In the genomic region with DNA sequence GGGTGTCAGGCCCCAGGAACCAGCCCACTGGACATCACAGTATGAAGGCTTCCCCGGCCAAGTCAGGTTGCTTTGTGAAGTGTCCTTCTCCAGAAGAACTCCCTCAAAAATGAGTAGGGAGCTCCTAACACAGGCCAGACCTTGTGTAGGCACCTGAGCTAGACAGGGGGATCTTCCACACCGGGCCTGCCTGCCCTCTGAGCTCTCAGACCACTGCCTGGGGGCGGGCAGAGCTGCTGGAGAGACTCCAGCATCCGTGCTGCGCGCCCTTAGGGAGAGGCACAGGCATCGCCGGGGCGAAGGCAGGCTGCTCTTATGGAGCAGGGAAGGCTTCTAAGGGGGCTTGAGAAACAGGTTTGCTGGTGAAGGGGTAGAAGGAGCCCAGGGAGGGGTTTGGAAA, we compare ENCODE assay signal across 16 cellular contexts. TPM values are rescaled to one million over a fixed set of nuclear protein-coding genes. Genes with fewer than 3 reads are reported as not detected.
A peak's percentile ranks its signal among the peaks of the same experiment; 100 is the strongest.
DNase-seq lines count a peak whose midpoint lies in the region; ATAC-seq and TF ChIP-seq lines count a peak whose summit lies in the region.
"Had no signal": no experiment of that assay in that cellular context is flagged by ENCODE, and none has a peak within 500 bp of the region (broad histone marks: within the 10 kb centered on the region; RNA-seq: fewer than 3 reads in every experiment).

No MANE protein-coding gene starts in this region.

- no peak overlapping the region for H3K27ac Mint-ChIP-seq in glutamatergic neuron (ENCODE audit: unreplicated experiment)

- no peaks in the 10 kb centered on the region for H3K36me3 Mint-ChIP-seq in glutamatergic neuron (ENCODE audit: unreplicated experiment)

- DNase-seq in glutamatergic neuron (peak; percentile 51), islet precursor cell (peak; percentile 51), sigmoid colon (peak; percentile 45), NCI-H1930 (lab: John Stamatoyannopoulos, UW) (no peak)
- DNase-seq: COR-L47; NCI-H1105; NCI-H1694 treated with DMSO at 0.1 percent for 48 hours; NK-92 treated with Interleukin-12 subunit alpha and Interleukin-12 subunit beta, amount 100 ng/mL, for 24 hours had no signal

- WGBS in sigmoid colon, 2 donors = 92 to 93% methylated on average over 9 of the region's 9 CpGs

- H3K27ac ChIP-seq in VCaP (peak overlapping the region; percentile 54), sigmoid colon (no peak overlapping the region)
- H3K27ac ChIP-seq: SJSA1 had no signal

- H3K9me3 ChIP-seq in sigmoid colon = no peaks in the 10 kb centered on the region
- H3K9me3 ChIP-seq: SJSA1 had no signal

- no peak for TF ChIP-seq EP300 in sigmoid colon (IDR thresholded peaks at IDR 0.05)

- H3K36me3 ChIP-seq in sigmoid colon = no peaks in the 10 kb centered on the region
- H3K36me3 ChIP-seq: SJSA1 had no signal

- no peak overlapping the region for H3K4me3 ChIP-seq in sigmoid colon
- H3K4me3 ChIP-seq: SJSA1 had no signal

- peaks cover 15% of the 10 kb centered on the region for H3K4me1 Mint-ChIP-seq in glutamatergic neuron (ENCODE audit: low read depth, unreplicated experiment)

- peaks cover 8% of the 10 kb centered on the region for H3K27me3 Mint-ChIP-seq in glutamatergic neuron (ENCODE audit: unreplicated experiment)

- no peak for TF ChIP-seq POLR2A in sigmoid colon (IDR thresholded peaks at IDR 0.05)

- intact Hi-C loops in sigmoid colon (cut with DNase I) = no loop called here

- ATAC-seq in GM21737 (IDR thresholded peaks at IDR 0.05; ENCODE audit: unreplicated experiment) (no peak), HG02623 (IDR thresholded peaks at IDR 0.05; ENCODE audit: unreplicated experiment) (no peak)

- peaks cover 0 to 18% (median 9%) of the 10 kb centered on the region in 4 donors for H3K4me1 ChIP-seq in sigmoid colon

- TF ChIP-seq CTCF in VCaP (conservative IDR thresholded peaks at IDR 0.05) = no peak
- TF ChIP-seq CTCF in glutamatergic neuron (IDR thresholded peaks at IDR 0.05; ENCODE audit: partially characterized antibody, unreplicated experiment) = no peak
- no peak for TF ChIP-seq CTCF in sigmoid colon (IDR thresholded peaks at IDR 0.05)

- H3K27me3 ChIP-seq in sigmoid colon = peaks cover 2 to 12% (median 4%) of the 10 kb centered on the region in 3 donors

- H3K4me3 Mint-ChIP-seq in glutamatergic neuron (ENCODE audit: unreplicated experiment) = no peak overlapping the region

- H3K9me3 Mint-ChIP-seq in glutamatergic neuron (ENCODE audit: unreplicated experiment) = peaks cover 14% of the 10 kb centered on the region

RNA-seq across cellular contexts. Expression of a gene that starts 4.3 kb away (rescaled TPM):
- total RNA-seq in glutamatergic neuron (ENCODE audit: unreplicated experiment) (0.34 TPM), sigmoid colon (1 to 10 TPM; 1.8 to 4.7 (median 2.9) TPM)
- polyA plus RNA-seq in sigmoid colon = under 1 TPM in 2 of 3 donors, not detected in 1; 0.58 to 0.60 TPM
- total RNA-seq: Daoy, OCI-LY7, SJSA1 had no signal

RNA-seq across cellular contexts. Expression of a gene that starts 28.4 kb away (rescaled TPM):
- not detected for total RNA-seq in glutamatergic neuron (ENCODE audit: unreplicated experiment)
- total RNA-seq in sigmoid colon = under 1 TPM in 1 of 4 donors, not detected in 3; 0.81 TPM
- polyA plus RNA-seq in sigmoid colon = not detected
- total RNA-seq: Daoy, LHCN-M2, RPMI7951, SJSA1 had no signal

RNA-seq across cellular contexts. Expression of a gene that starts 47.2 kb away (rescaled TPM):
- total RNA-seq in glutamatergic neuron (ENCODE audit: unreplicated experiment) = 0.34 TPM
- total RNA-seq in sigmoid colon = under 1 TPM in 1 of 4 donors, not detected in 3; 0.55 TPM
- polyA plus RNA-seq in sigmoid colon = under 1 TPM in 1 of 3 donors, not detected in 2; 0.16 TPM
- total RNA-seq: Daoy, LHCN-M2, OCI-LY7, RPMI7951, SJSA1 had no signal

Comparison
In these comparisons a context has a peak if more than half of its experiments do, and no peak if none do; other contexts are left out.
1. DNase-seq: peak in glutamatergic neuron (single experiment), islet precursor cell (single experiment) and sigmoid colon (single experiment); none in NCI-H1930 (0 of 2).